ENCODE assay signal across 12 cellular contexts in the genomic region with DNA sequence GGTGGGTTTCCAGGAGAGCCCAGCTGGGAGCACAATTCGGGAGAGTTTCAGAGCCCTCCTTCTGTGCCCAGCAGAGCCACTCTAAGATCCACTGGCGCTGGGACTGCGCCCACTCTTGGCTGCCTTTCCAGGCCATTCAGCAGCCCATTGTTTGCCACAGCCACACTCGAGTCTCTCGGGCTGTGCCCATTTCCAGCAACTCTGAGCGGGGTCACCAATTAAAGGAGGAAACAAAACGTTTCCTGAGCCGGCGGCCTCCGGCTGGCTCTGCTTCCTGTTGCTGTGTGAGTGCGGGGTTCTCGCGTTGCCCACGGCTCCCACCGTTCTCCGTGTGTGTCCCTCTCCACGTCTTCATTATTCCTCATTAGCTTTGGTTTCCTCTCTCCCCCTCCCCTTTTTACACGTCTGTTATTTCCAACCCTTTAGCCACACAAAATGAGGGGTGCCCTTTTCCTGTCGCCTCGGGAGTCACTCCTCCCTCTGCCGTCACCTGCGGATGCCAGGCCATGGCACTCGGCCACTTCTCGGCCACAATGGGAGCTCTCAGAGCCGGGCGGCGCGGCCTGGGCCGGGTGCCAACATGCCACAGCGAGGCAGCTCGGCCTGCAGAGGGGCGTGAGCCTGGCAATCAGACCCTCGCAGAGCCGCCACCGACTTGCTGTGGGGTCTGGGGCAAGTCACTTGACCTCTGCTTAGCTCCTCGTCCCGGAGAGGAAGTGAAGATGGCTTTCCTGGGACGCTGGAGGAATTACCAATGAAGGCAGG.
DNase-seq lines count a peak whose midpoint lies in the region; TF ChIP-seq lines count a peak whose summit lies in the region.
"Had no signal": no experiment of that assay in that cellular context is flagged by ENCODE, and none has a peak within 500 bp of the region (broad histone marks: within the 10 kb centered on the region; RNA-seq: fewer than 3 reads in every experiment).

No MANE protein-coding gene starts in this region.

- H3K9me3 ChIP-seq in colonic mucosa: no peaks in the 10 kb centered on the region

- no peak overlapping the region for H3K4me3 ChIP-seq in colonic mucosa

- H3K27ac ChIP-seq in caudate nucleus (ENCODE audit: low read depth, low read length) (peak overlapping the region; percentile 93), colonic mucosa (no peak overlapping the region)

- no peaks in the 10 kb centered on the region for H3K36me3 ChIP-seq in colonic mucosa

- H3K27me3 ChIP-seq in colonic mucosa: no peaks in the 10 kb centered on the region

- DNase-seq in DMS153 treated with DMSO at 0.1 percent for 48 hours (lab: John Stamatoyannopoulos, UW; ENCODE audit: unreplicated experiment) (peak; percentile 97), NCI-H2196 treated with DMSO at 0.1 percent for 48 hours (lab: John Stamatoyannopoulos, UW; ENCODE audit: unreplicated experiment) (peak; percentile 64), caudate nucleus (lab: John Stamatoyannopoulos, UW) (peak in 59 of 61 donors; percentile 24 to 92 (median 82)), posterior cingulate gyrus (peak; percentile 83 to 98 (median 92)), GM19240 (ENCODE audit: insufficient read length, low spot score) (no peak), colonic mucosa (no peak), GM19238 (ENCODE audit: insufficient read length, low spot score) (no peak), OCI-M1 (lab: John Stamatoyannopoulos, UW) (no peak)
- DNase-seq: Caco-2, naive B cell, NCI-H1436, SIG-M5 had no signal

- no peaks in the 10 kb centered on the region for H3K4me1 ChIP-seq in colonic mucosa
- H3K4me1 ChIP-seq: Caco-2 had no signal

- TF ChIP-seq CTCF in colonic mucosa (IDR thresholded peaks at IDR 0.05): no peak

- intact Hi-C loops in posterior cingulate gyrus (cut with DNase I) (loop anchor here (5.0 kb wide), 1 partner anchor 36 kb away; no protein-coding TSS in a partner anchor), colonic mucosa (cut with DNase I) (no loop called here)

- H3K9ac ChIP-seq in colonic mucosa (ENCODE audit: low read depth in 2 of 2, low read length in 2 of 2): no peak overlapping the region

Comparison
In these comparisons a context has a peak if more than half of its experiments do, and no peak if none do; other contexts are left out.
1. DNase-seq: peak in DMS153 treated with DMSO at 0.1 percent for 48 hours (single experiment), NCI-H2196 treated with DMSO at 0.1 percent for 48 hours (single experiment), caudate nucleus (59 of 61) and posterior cingulate gyrus (10 of 10); none in GM19240 (single experiment), colonic mucosa (single experiment), GM19238 (single experiment) and OCI-M1 (single experiment).